In genomic region chr1:30997463-30998057, GRCh38 we compare ENCODE assay signal across 27 cellular contexts.
"Had no signal": no experiment of that assay in that cellular context is flagged by ENCODE, and none has a peak within 500 bp of the region (broad histone marks: within the 10 kb centered on the region; RNA-seq: fewer than 3 reads in every experiment).

No MANE protein-coding gene starts in this region.

- H3K4me3 ChIP-seq: esophagus muscularis mucosa, heart right ventricle, skin epidermis, testis, uterus had no signal

- H3K36me3 ChIP-seq: uterus had no signal

- H3K4me3 Mint-ChIP-seq: activated CD4-positive, alpha-beta T cell treated with anti-CD3 and anti-CD28 coated beads for 36 hours; activated T-helper 1 cell treated with anti-CD3 and anti-CD28 coated beads, Interleukin-12 subunit alpha, Interleukin-12 subunit beta, Interleukin-2, Interleukin-4 antibody, amounts not matched to agents 30 ng/mL and 10 ng/mL and 1 ng/mL, durations not matched to agents 14 hours and 24 hours and 36 hours; nephron; T-helper 1 cell treated with Interleukin-12 subunit alpha and Interleukin-12 subunit beta and Interleukin-4 antibody, amounts not matched to agents 30 μg/mL and 1 μg/mL, for 36 hours; type B pancreatic cell had no signal

- H3K4me1 ChIP-seq: foreskin keratinocyte, uterus had no signal

- DNase-seq: activated CD4-positive, alpha-beta T cell treated with anti-CD3 and anti-CD28 coated beads for 36 hours; activated CD4-positive, CD25-positive, alpha-beta regulatory T cell; activated CD8-positive, alpha-beta memory T cell treated with anti-CD3 and anti-CD28 coated beads for 24 hours; activated gamma-delta T cell treated with Interleukin-2 at 50 U/mL for 16 hours; activated naive CD4-positive, alpha-beta T cell treated with anti-CD3 and anti-CD28 coated beads, Interleukin-2, amount 50 U/mL, for 16 hours; dermis blood vessel endothelial cell; effector CD4-positive, alpha-beta T cell; heart right ventricle; left ventricle myocardium superior; stimulated activated CD4-positive, alpha-beta T cell treated with anti-CD3 and anti-CD28 coated beads, Interleukin-1b, Interleukin-23, amount 100 ng/mL, for 48 hours; stimulated activated CD4-positive, alpha-beta T cell treated with anti-CD3 and anti-CD28 coated beads, Interleukin-4, amount 100 ng/mL, for 4 hours; stimulated activated CD8-positive, alpha-beta memory T cell treated with anti-CD3 and anti-CD28 coated beads, Interleukin-4, amount 100 ng/mL, for 48 hours; stimulated activated naive CD4-positive, alpha-beta T cell; SW 1271; testis; uterus had no signal

- H3K9me3 ChIP-seq: esophagus muscularis mucosa, heart right ventricle, testis, uterus had no signal

- H3K27ac Mint-ChIP-seq: activated CD4-positive, alpha-beta T cell treated with anti-CD3 and anti-CD28 coated beads for 36 hours; T-helper 1 cell treated with Interleukin-12 subunit alpha and Interleukin-12 subunit beta and Interleukin-4 antibody, amounts not matched to agents 30 μg/mL and 1 μg/mL, for 36 hours had no signal

- H3K27me3 Mint-ChIP-seq: activated CD4-positive, alpha-beta T cell treated with anti-CD3 and anti-CD28 coated beads for 36 hours; type B pancreatic cell had no signal

- ATAC-seq: activated CD4-positive, alpha-beta T cell treated with anti-CD3 and anti-CD28 coated beads for 36 hours; foreskin keratinocyte; heart right ventricle; left ventricle myocardium superior; sciatic nerve had no signal

- H3K9me3 Mint-ChIP-seq: activated T-helper 1 cell treated with anti-CD3 and anti-CD28 coated beads, Interleukin-12 subunit alpha, Interleukin-12 subunit beta, Interleukin-2, Interleukin-4 antibody, amounts not matched to agents 30 ng/mL and 10 ng/mL and 1 ng/mL, durations not matched to agents 14 hours and 24 hours and 36 hours; nephron; T-helper 1 cell treated with Interleukin-12 subunit alpha and Interleukin-12 subunit beta and Interleukin-4 antibody, amounts not matched to agents 30 μg/mL and 1 μg/mL, for 36 hours; type B pancreatic cell had no signal

- FAIRE-seq: bronchial epithelial cell, colon, islet of Langerhans had no signal

- H3K27me3 ChIP-seq: esophagus muscularis mucosa, foreskin keratinocyte, heart right ventricle, testis, uterus had no signal

- H3K27ac ChIP-seq: esophagus muscularis mucosa, foreskin keratinocyte, heart right ventricle, skin epidermis, testis, uterus had no signal
